Comparison of ENCODE assay signal across 8 cellular contexts in genomic region chr15:67033012-67033411, GRCh38. TPM values are rescaled to one million over a fixed set of nuclear protein-coding genes. Genes with fewer than 3 reads are reported as not detected.
A peak's percentile ranks its signal among the peaks of the same experiment; 100 is the strongest.
DNase-seq lines count a peak whose midpoint lies in the region; ATAC-seq lines count a peak whose summit lies in the region.

No MANE protein-coding gene starts in this region.

- no peak overlapping the region for H3K4me3 Mint-ChIP-seq in naive thymus-derived CD4-positive, alpha-beta T cell
- no peak overlapping the region for H3K4me3 Mint-ChIP-seq in immature natural killer cell

- H3K36me3 Mint-ChIP-seq in naive thymus-derived CD4-positive, alpha-beta T cell: no peaks in the 10 kb centered on the region
- H3K36me3 Mint-ChIP-seq in immature natural killer cell: no peaks in the 10 kb centered on the region

- DNase-seq in stimulated activated CD4-positive, alpha-beta T cell treated with anti-CD3 and anti-CD28 coated beads, Interleukin-12 subunit alpha, Interleukin-12 subunit beta, amount 100 ng/mL, for 4 hours: peak; percentile 14
- DNase-seq in stimulated activated CD4-positive, alpha-beta T cell treated with anti-CD3 and anti-CD28 coated beads, Interleukin-2, amount 100 ng/mL, for 48 hours: no peak
- DNase-seq in dermis blood vessel endothelial cell (peak; percentile 44), activated gamma-delta T cell (lab: John Stamatoyannopoulos, UW) (no peak), H4 (ENCODE audit: low spot score) (no peak), NCI-H69 (lab: John Stamatoyannopoulos, UW) (no peak), immature natural killer cell (no peak)
- peak in 7 of 9 donors; percentile 5 to 46 (median 24) for DNase-seq in naive thymus-derived CD4-positive, alpha-beta T cell

- H3K9me3 Mint-ChIP-seq in naive thymus-derived CD4-positive, alpha-beta T cell: peaks cover 0 to 2% (median 0%) of the 10 kb centered on the region in 11 donors
- no peaks in the 10 kb centered on the region for H3K9me3 Mint-ChIP-seq in immature natural killer cell

- H3K9me3 ChIP-seq in naive thymus-derived CD4-positive, alpha-beta T cell (ENCODE audit: control insufficient read depth in 2 of 3, low read length in 3 of 3): no peaks in the 10 kb centered on the region

- POLR2A ChIA-PET in naive thymus-derived CD4-positive, alpha-beta T cell (lab: Charles Lee): interaction anchor here (0.8 kb wide), 1 partner anchor 720 kb away, joined by 3 read pairs; no protein-coding TSS in a partner anchor

- H3K27me3 Mint-ChIP-seq in naive thymus-derived CD4-positive, alpha-beta T cell: peaks cover 0 to 16% (median 0%) of the 10 kb centered on the region in 5 donors
- H3K27me3 Mint-ChIP-seq in immature natural killer cell (ENCODE audit: low read depth in 3 of 3): peaks cover 0 to 8% (median 6%) of the 10 kb centered on the region in 3 donors

- peak overlapping the region; percentile 41 for H3K4me3 ChIP-seq in naive thymus-derived CD4-positive, alpha-beta T cell (ENCODE audit: low read length)

- H3K36me3 ChIP-seq in naive thymus-derived CD4-positive, alpha-beta T cell (ENCODE audit: control insufficient read depth in 2 of 3, insufficient read depth in 3 of 3, low read length in 3 of 3): no peaks in the 10 kb centered on the region

- peak; percentile 80 for ATAC-seq in naive thymus-derived CD4-positive, alpha-beta T cell

- no peaks in the 10 kb centered on the region for H3K27me3 ChIP-seq in naive thymus-derived CD4-positive, alpha-beta T cell (ENCODE audit: control insufficient read depth in 2 of 2, insufficient read depth in 2 of 2, low read length in 2 of 2)

- H3K27ac Mint-ChIP-seq in naive thymus-derived CD4-positive, alpha-beta T cell: peak overlapping the region in 1 of 9 donors; percentile 20
- H3K27ac Mint-ChIP-seq in immature natural killer cell: peak overlapping the region in 1 of 6 donors; percentile 38

- H3K4me1 Mint-ChIP-seq in naive thymus-derived CD4-positive, alpha-beta T cell: peaks cover 0 to 21% (median 12%) of the 10 kb centered on the region in 7 donors
- H3K4me1 Mint-ChIP-seq in immature natural killer cell: peaks cover 12 to 28% of the 10 kb centered on the region in 2 donors

- CTCF ChIA-PET in naive thymus-derived CD4-positive, alpha-beta T cell (lab: Charles Lee): no interaction called here

- intact Hi-C loops in naive thymus-derived CD4-positive, alpha-beta T cell (cut with micrococcal nuclease): loop anchor here (2.0 to 10.0 kb wide), 4 partner anchors 34 to 270 kb away; partner anchors contain the start of gene SMAD3 (in 1 of the 2)

- no peak overlapping the region for H3K27ac ChIP-seq in naive thymus-derived CD4-positive, alpha-beta T cell (ENCODE audit: low read depth, low read length)

- H3K4me1 ChIP-seq in naive thymus-derived CD4-positive, alpha-beta T cell (ENCODE audit: control insufficient read depth in 2 of 2, insufficient read depth in 2 of 2, low read length in 2 of 2): peaks cover 0 to 8% of the 10 kb centered on the region in 2 donors

RNA-seq across cellular contexts. Expression of gene SMAD3, which starts 32.4 kb away (rescaled TPM):
- 16.5 and 29.9 TPM in 2 replicates for total RNA-seq in dermis blood vessel endothelial cell
- total RNA-seq in naive thymus-derived CD4-positive, alpha-beta T cell: 100 to 1,000 TPM in 3 of 5 experiments, 10 to 100 TPM in 2; 27.4 to 142 (median 113) TPM
- polyA plus RNA-seq in naive thymus-derived CD4-positive, alpha-beta T cell: 10 to 100 TPM in 1 of 2 donors, 1 to 10 TPM in 1; 4.0 to 11.5 TPM
- 31.6 and 38.5 TPM in 2 replicates for total RNA-seq in H4 (2014; rRNA removed; shearing (Covaris generic))
- polyA plus RNA-seq in immature natural killer cell: 10 to 100 TPM in 2 of 3 donors, 1 to 10 TPM in 1; 8.9 to 11.9 (median 10.0) TPM

Comparison
In these comparisons a context has a peak if more than half of its experiments do, and no peak if none do; other contexts are left out.
1. DNase-seq: peak in stimulated activated CD4-positive, alpha-beta T cell treated with anti-CD3 and anti-CD28 coated beads, Interleukin-12 subunit alpha, Interleukin-12 subunit beta, amount 100 ng/mL, for 4 hours (single experiment), dermis blood vessel endothelial cell (single experiment) and naive thymus-derived CD4-positive, alpha-beta T cell (7 of 9); none in stimulated activated CD4-positive, alpha-beta T cell treated with anti-CD3 and anti-CD28 coated beads, Interleukin-2, amount 100 ng/mL, for 48 hours (0 of 2), activated gamma-delta T cell (single experiment), H4 (single experiment), NCI-H69 (single experiment) and immature natural killer cell (0 of 3).